ENCODE assay signal across 9 cellular contexts in the genomic region with DNA sequence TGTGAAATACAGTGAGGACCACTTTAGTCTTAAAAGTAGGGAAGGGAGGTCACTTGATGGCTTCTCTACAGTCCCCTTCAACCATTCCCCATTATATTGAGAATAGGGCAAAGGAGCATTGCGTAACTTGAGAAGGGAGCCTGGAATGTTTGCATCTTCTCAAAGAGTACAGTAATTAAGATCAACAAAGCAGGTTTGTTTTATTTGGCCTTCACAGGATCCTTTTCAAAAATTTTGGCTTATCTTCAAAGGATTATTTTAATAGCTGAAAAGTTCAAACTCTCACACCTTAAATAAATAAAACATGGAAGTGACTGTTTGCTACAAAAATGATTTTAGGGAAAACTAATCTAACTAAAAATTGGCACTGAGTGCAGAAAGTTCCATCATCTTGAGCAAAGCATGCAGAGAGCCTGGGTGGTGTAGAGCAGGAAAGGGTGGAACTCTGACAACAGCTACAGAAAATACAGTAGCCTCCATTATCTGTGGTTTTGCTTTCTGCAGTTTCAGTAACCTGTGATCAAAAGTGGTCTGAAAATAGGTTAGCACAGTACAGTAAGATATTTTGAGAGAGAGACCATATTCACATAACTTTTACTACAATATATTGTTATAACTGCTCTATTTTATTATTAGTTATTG.
A peak's percentile ranks its signal among the peaks of the same experiment; 100 is the strongest.
DNase-seq lines count a peak whose midpoint lies in the region; ATAC-seq and TF ChIP-seq lines count a peak whose summit lies in the region.
"Had no signal": no experiment of that assay in that cellular context is flagged by ENCODE, and none has a peak within 500 bp of the region (broad histone marks: within the 10 kb centered on the region; RNA-seq: fewer than 3 reads in every experiment).

No MANE protein-coding gene starts in this region.

- in situ Hi-C loops in GM13977 (cut with MboI; ENCODE audit: low pct_unique_long_range_greater_than_20kb, low sequenced_read_pairs, unreplicated experiment): no loop called here

- 61 to 86% methylated on average over 1 of the region's 1 CpG for WGBS in lung, 2 donors

- DNase-seq in NCI-H510A treated with DMSO at 0.1 percent for 48 hours (lab: John Stamatoyannopoulos, UW) (peak; percentile 29), NCI-H510A (lab: John Stamatoyannopoulos, UW) (no peak), NCI-H748 (lab: John Stamatoyannopoulos, UW; ENCODE audit: unreplicated experiment) (peak; percentile 85), lung (ENCODE audit: low spot score) (no peak), SIG-M5 (lab: John Stamatoyannopoulos, UW) (no peak), dorsolateral prefrontal cortex (no peak), GM13977 (ENCODE audit: low spot score) (no peak)
- DNase-seq: NCI-H1694 had no signal

- TF ChIP-seq CTCF in lung (IDR thresholded peaks at IDR 0.05; ENCODE audit: control extremely low read depth, extremely low read depth): no peak
- no peak for TF ChIP-seq CTCF in dorsolateral prefrontal cortex (IDR thresholded peaks at IDR 0.05 in 54 of 56, conservative IDR thresholded peaks at IDR 0.05 in 2 of 56; ENCODE audit: low read depth in 1 of 56, partially characterized antibody in 56 of 56)
- no peak for TF ChIP-seq CTCF in GM13977 (IDR thresholded peaks at IDR 0.05; ENCODE audit: extremely low read depth, insufficient read depth, missing control alignments)

- H3K4me3 ChIP-seq in lung: no peak overlapping the region
- H3K4me3 ChIP-seq in dorsolateral prefrontal cortex: no peak overlapping the region

- H3K27me3 ChIP-seq in lung (ENCODE audit: control insufficient read depth, insufficient read depth): no peaks in the 10 kb centered on the region
- H3K27me3 ChIP-seq in dorsolateral prefrontal cortex: peaks cover 0 to 2% (median 0%) of the 10 kb centered on the region in 45 donors

- no peaks in the 10 kb centered on the region for H3K4me1 ChIP-seq in lung (ENCODE audit: control insufficient read depth in 2 of 2, insufficient read depth in 2 of 2, low read length in 2 of 2)

- ATAC-seq in HG02642 (IDR thresholded peaks at IDR 0.05; ENCODE audit: poor library complexity, unreplicated experiment) (peak; percentile 69), lung (ENCODE audit: insufficient read depth, low FRiP score) (peak; percentile 67)

- no peaks in the 10 kb centered on the region for H3K36me3 ChIP-seq in lung (ENCODE audit: control insufficient read depth in 2 of 2, insufficient read depth in 2 of 2, low read length in 2 of 2)

- intact Hi-C loops in dorsolateral prefrontal cortex (cut with DNase I): no loop called here

- no peaks in the 10 kb centered on the region for H3K9me3 ChIP-seq in lung (ENCODE audit: control insufficient read depth in 2 of 2, insufficient read depth in 1 of 2, low read length in 1 of 2)

- H3K27ac ChIP-seq in lung (ENCODE audit: low read depth in 1 of 2, low read length in 1 of 2): no peak overlapping the region
- no peak overlapping the region for H3K27ac ChIP-seq in dorsolateral prefrontal cortex

Comparison
In these comparisons a context has a peak if more than half of its experiments do, and no peak if none do; other contexts are left out.
1. DNase-seq: peak in NCI-H510A treated with DMSO at 0.1 percent for 48 hours (single experiment) and NCI-H748 (single experiment); none in NCI-H510A (single experiment), lung (single experiment), SIG-M5 (single experiment), dorsolateral prefrontal cortex (0 of 10) and GM13977 (single experiment).